In genomic region chr12:124379938-124380754, GRCh38 we compare ENCODE assay signal across 8 cellular contexts.
DNase-seq lines count a peak whose midpoint lies in the region; TF ChIP-seq lines count a peak whose summit lies in the region.

No MANE protein-coding gene starts in this region.

- H3K4me3 Mint-ChIP-seq in activated T-helper 1 cell treated with anti-CD3 and anti-CD28 coated beads, Interleukin-12 subunit alpha, Interleukin-12 subunit beta, Interleukin-2, Interleukin-4 antibody, amounts not matched to agents 30 ng/mL and 10 ng/mL and 1 ng/mL, durations not matched to agents 14 hours and 24 hours and 36 hours, result no peak overlapping the region

- TF ChIP-seq CTCF in NB4 (IDR thresholded peaks at IDR 0.05; ENCODE audit: low read depth, low read length), result peak; percentile 10

- intact Hi-C loops in activated T-helper 1 cell treated with anti-CD3 and anti-CD28 coated beads, Interleukin-12 subunit alpha, Interleukin-12 subunit beta, Interleukin-2, Interleukin-4 antibody, amounts not matched to agents 30 ng/mL and 10 ng/mL and 1 ng/mL, durations not matched to agents 14 hours and 24 hours and 36 hours (cut with micrococcal nuclease), result no loop called here

- H3K36me3 Mint-ChIP-seq in activated T-helper 1 cell treated with anti-CD3 and anti-CD28 coated beads, Interleukin-12 subunit alpha, Interleukin-12 subunit beta, Interleukin-2, Interleukin-4 antibody, amounts not matched to agents 30 ng/mL and 10 ng/mL and 1 ng/mL, durations not matched to agents 14 hours and 24 hours and 36 hours (ENCODE audit: low read depth), result peaks cover 3% of the 10 kb centered on the region

- peak; percentile 92 for DNase-seq in NB4 (ENCODE audit: low read depth)
- peak; percentile 92 for DNase-seq in dermis blood vessel endothelial cell
- DNase-seq in midbrain (lab: John Stamatoyannopoulos, UW), result peak; percentile 46
- peak; percentile 76 for DNase-seq in ureter (ENCODE audit: low spot score)
- DNase-seq in erythroblast (lab: John Stamatoyannopoulos, UW), result no peak
- no peak for DNase-seq in LoVo (ENCODE audit: low spot score)
- DNase-seq in ecto neural progenitor cell (ENCODE audit: low spot score), result no peak
- DNase-seq in activated T-helper 1 cell treated with anti-CD3 and anti-CD28 coated beads, Interleukin-12 subunit alpha, Interleukin-12 subunit beta, Interleukin-2, Interleukin-4 antibody, amounts not matched to agents 30 ng/mL and 10 ng/mL and 1 ng/mL, durations not matched to agents 14 hours and 24 hours and 36 hours (ENCODE audit: low spot score), result no peak

- no peaks in the 10 kb centered on the region for H3K4me1 Mint-ChIP-seq in activated T-helper 1 cell treated with anti-CD3 and anti-CD28 coated beads, Interleukin-12 subunit alpha, Interleukin-12 subunit beta, Interleukin-2, Interleukin-4 antibody, amounts not matched to agents 30 ng/mL and 10 ng/mL and 1 ng/mL, durations not matched to agents 14 hours and 24 hours and 36 hours (ENCODE audit: low read depth)

- no peak overlapping the region for H3K4me3 ChIP-seq in NB4 (ENCODE audit: low read depth, low read length)

- H3K27ac Mint-ChIP-seq in activated T-helper 1 cell treated with anti-CD3 and anti-CD28 coated beads, Interleukin-12 subunit alpha, Interleukin-12 subunit beta, Interleukin-2, Interleukin-4 antibody, amounts not matched to agents 30 ng/mL and 10 ng/mL and 1 ng/mL, durations not matched to agents 14 hours and 24 hours and 36 hours, result no peak overlapping the region

- TF ChIP-seq POLR2A in NB4 (IDR thresholded peaks at IDR 0.05; ENCODE audit: extremely low read depth, insufficient read length) (no peak), erythroblast (IDR thresholded peaks at IDR 0.05; ENCODE audit: low read length) (no peak)

- no peaks in the 10 kb centered on the region for H3K27me3 Mint-ChIP-seq in activated T-helper 1 cell treated with anti-CD3 and anti-CD28 coated beads, Interleukin-12 subunit alpha, Interleukin-12 subunit beta, Interleukin-2, Interleukin-4 antibody, amounts not matched to agents 30 ng/mL and 10 ng/mL and 1 ng/mL, durations not matched to agents 14 hours and 24 hours and 36 hours (ENCODE audit: insufficient read depth)

- H3K9me3 Mint-ChIP-seq in activated T-helper 1 cell treated with anti-CD3 and anti-CD28 coated beads, Interleukin-12 subunit alpha, Interleukin-12 subunit beta, Interleukin-2, Interleukin-4 antibody, amounts not matched to agents 30 ng/mL and 10 ng/mL and 1 ng/mL, durations not matched to agents 14 hours and 24 hours and 36 hours, result no peaks in the 10 kb centered on the region

Comparison
In these comparisons a context has a peak if more than half of its experiments do, and no peak if none do; other contexts are left out.
1. DNase-seq: peak in NB4 (single experiment), dermis blood vessel endothelial cell (single experiment), midbrain (single experiment) and ureter (single experiment); none in erythroblast (0 of 2), LoVo (single experiment), ecto neural progenitor cell (single experiment) and activated T-helper 1 cell treated with anti-CD3 and anti-CD28 coated beads, Interleukin-12 subunit alpha, Interleukin-12 subunit beta, Interleukin-2, Interleukin-4 antibody, amounts not matched to agents 30 ng/mL and 10 ng/mL and 1 ng/mL, durations not matched to agents 14 hours and 24 hours and 36 hours (single experiment).